Comparison of ENCODE assay signal across 31 cellular contexts in the genomic region with DNA sequence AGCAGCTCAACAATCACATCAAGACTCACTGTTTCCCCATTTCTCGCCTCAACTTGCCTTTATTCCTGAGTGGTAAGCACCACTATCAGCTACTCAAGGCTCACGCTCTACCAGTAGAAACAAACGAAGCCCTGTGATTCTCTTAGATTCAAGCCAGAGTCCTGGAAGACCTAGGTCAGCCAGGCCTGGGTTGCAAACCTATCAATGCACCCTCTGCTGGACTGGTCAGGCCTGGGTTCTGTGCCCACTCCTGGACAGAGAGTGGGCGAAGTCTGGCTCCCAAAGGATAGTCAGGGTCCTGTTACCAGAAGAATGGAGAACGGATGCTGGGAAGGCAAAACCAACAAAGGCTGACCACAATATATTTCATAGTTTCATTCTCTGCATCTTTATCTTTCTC.
"Had no signal": no experiment of that assay in that cellular context is flagged by ENCODE, and none has a peak within 500 bp of the region (broad histone marks: within the 10 kb centered on the region; RNA-seq: fewer than 3 reads in every experiment).

No MANE protein-coding gene starts in this region.

- H3K27ac ChIP-seq: Peyer's patch, SJSA1, WERI-Rb-1 had no signal

- H3K36me3 ChIP-seq: Peyer's patch, SJSA1, WERI-Rb-1 had no signal

- H3K4me3 ChIP-seq: Peyer's patch, SJSA1 had no signal

- H3K4me1 ChIP-seq: Peyer's patch, SJSA1 had no signal

- DNase-seq: activated CD4-positive, alpha-beta memory T cell treated with anti-CD3 and anti-CD28 coated beads, Interleukin-2, amount 10 ng/mL, durations not matched to agents 7 days and 5 days; activated CD4-positive, alpha-beta T cell treated with anti-CD3 and anti-CD28 coated beads for 1 hour; activated CD4-positive, alpha-beta T cell treated with anti-CD3 and anti-CD28 coated beads for 48 hours; activated CD4-positive, CD25-positive, alpha-beta regulatory T cell; activated CD8-positive, alpha-beta memory T cell treated with anti-CD3 and anti-CD28 coated beads for 24 hours; activated CD8-positive, alpha-beta memory T cell treated with anti-CD3 and anti-CD28 coated beads, Interleukin-2, amount 10 ng/mL, durations not matched to agents 7 days and 5 days; activated CD8-positive, alpha-beta memory T cell treated with anti-CD3 and anti-CD28 coated beads, Interleukin-2, amount 50 U/mL, for 48 hours; activated effector memory CD4-positive, alpha-beta T cell treated with Interleukin-2 at 50 U/mL for 16 hours; activated naive CD4-positive, alpha-beta T cell treated with anti-CD3 and anti-CD28 coated beads, Interleukin-2, amount 10 ng/mL, durations not matched to agents 7 days and 5 days; activated naive CD8-positive, alpha-beta T cell treated with anti-CD3 and anti-CD28 coated beads, Interleukin-2, amount 50 U/mL, for 24 hours; activated T-cell treated with anti-CD3 and anti-CD28 coated beads, Interleukin-2, amount 50 U/mL, for 48 hours; anterior cingulate cortex; central memory CD4-positive, alpha-beta T cell; NCI-H1092 treated with DMSO at 0.1 percent for 48 hours; NCI-H1417 treated with DMSO at 0.1 percent for 48 hours; NCI-H187 treated with DMSO at 0.1 percent for 48 hours; NCI-H2081; NCI-H226; NCI-H446 treated with DMSO at 0.1 percent for 48 hours; NCI-H524; NCI-H69; PC-3; Peyer's patch; RPMI8226; SHP77 treated with DMSO at 0.1 percent for 48 hours; T-helper 1 cell; T-helper 2 cell; T-helper 9 cell; WERI-Rb-1 had no signal

- H3K27me3 ChIP-seq: Peyer's patch, SJSA1 had no signal

- H3K9me3 ChIP-seq: Peyer's patch, SJSA1 had no signal

- ATAC-seq: activated CD8-positive, alpha-beta memory T cell treated with anti-CD3 and anti-CD28 coated beads, Interleukin-2, amount 10 ng/mL, durations not matched to agents 7 days and 5 days; activated naive CD8-positive, alpha-beta T cell treated with anti-CD3 and anti-CD28 coated beads, Interleukin-2, amount 50 U/mL, for 24 hours; PC-3; SK-N-SH treated with all-trans-retinoic acid at 6 μM for 48 hours had no signal
